In genomic region chr1:40691538-40692428, GRCh38 we compare ENCODE assay signal across 8 cellular contexts. TPM values are rescaled to one million over a fixed set of nuclear protein-coding genes. Genes with fewer than 3 reads are reported as not detected.
DNase-seq lines count a peak whose midpoint lies in the region; ATAC-seq and TF ChIP-seq lines count a peak whose summit lies in the region.

Gene NFYC, plus strand, starts transcription at chr1:40691704. Its CDS starts 47,140 bp downstream, at chr1:40738844.

- whole genome bisulfite sequencing in liver = under 1% methylated on average over 84 of the region's 84 CpGs

- TF ChIP-seq CTCF in C4-2B (conservative IDR thresholded peaks at IDR 0.05) = no peak
- TF ChIP-seq CTCF in liver (IDR thresholded peaks at IDR 0.05; ENCODE audit: low read depth, low read length, missing input control) = no peak

- H3K9me3 ChIP-seq in liver (ENCODE audit: control insufficient read depth in 4 of 4, low read length in 3 of 4) = no peaks in the 10 kb centered on the region

- no peaks in the 10 kb centered on the region for H3K27me3 ChIP-seq in liver (ENCODE audit: control insufficient read depth in 4 of 4, insufficient read depth in 4 of 4, low read length in 3 of 4)

- peak within 1 kb of the TSS; percentile 81 to 95 (median 95) for H3K4me3 ChIP-seq in liver (ENCODE audit: low read depth in 1 of 3, low read length in 3 of 3)

- H3K27ac ChIP-seq in C4-2B (peak within 1 kb of the TSS; percentile 95), liver (ENCODE audit: low read depth in 1 of 2, low read length in 2 of 2) (peak within 1 kb of the TSS; percentile 89 to 99)

- H3K4me1 ChIP-seq in liver (ENCODE audit: control insufficient read depth in 4 of 4, insufficient read depth in 4 of 4, low read length in 3 of 4) = peaks cover 0 to 38% (median 33%) of the 10 kb centered on the region in 4 donors

- ATAC-seq in GM19395 (IDR thresholded peaks at IDR 0.05; ENCODE audit: unreplicated experiment) = peak; percentile 80
- peak; percentile 63 for ATAC-seq in HG03565 (IDR thresholded peaks at IDR 0.05; ENCODE audit: unreplicated experiment)

- TF ChIP-seq RAD21 in liver (IDR thresholded peaks at IDR 0.05) = peak in 1 of 2 donors; percentile 21

- H3K9ac ChIP-seq in liver (ENCODE audit: low read depth in 1 of 2, low read length in 2 of 2) = peak within 1 kb of the TSS; percentile 10 to 96

- DNase-seq in NCI-H82 (lab: John Stamatoyannopoulos, UW) = peak; percentile 100
- peak; percentile 94 to 97 for DNase-seq in activated CD4-positive, alpha-beta T cell treated with anti-CD3 and anti-CD28 coated beads, Interleukin-2, amount 50 U/mL, for 48 hours
- DNase-seq in dermis microvascular lymphatic vessel endothelial cell (ENCODE audit: low read depth in 2 of 2) = peak; percentile 95 to 96
- peak; percentile 96 for DNase-seq in stimulated activated CD4-positive, alpha-beta T cell treated with anti-CD3 and anti-CD28 coated beads, Interleukin-4, amount 100 ng/mL, for 24 hours

- peaks cover 0 to 2% (median 0%) of the 10 kb centered on the region in 4 donors for H3K36me3 ChIP-seq in liver (ENCODE audit: control insufficient read depth in 4 of 4, insufficient read depth in 3 of 4, low read depth in 1 of 4, low read length in 3 of 4)

TF ChIP-seq in liver, 16 proteins besides CTCF, POLR2A, EP300 and RAD21:
- peak; percentile 99 for TF ChIP-seq ZBTB33 (IDR thresholded peaks at IDR 0.05)
- TF ChIP-seq NR2F2 (IDR thresholded peaks at IDR 0.05) = no peak
- TF ChIP-seq TAF1 (conservative IDR thresholded peaks at IDR 0.05) = peak; percentile 58
- no peak for TF ChIP-seq JUND (IDR thresholded peaks at IDR 0.05)
- no peak for TF ChIP-seq MAX (IDR thresholded peaks at IDR 0.05)
- peak in 1 of 2 donors; percentile 18 for TF ChIP-seq HNF4A (conservative IDR thresholded peaks at IDR 0.05)
- peak; percentile 41 for TF ChIP-seq SP1 (IDR thresholded peaks at IDR 0.05)
- TF ChIP-seq FOXA1 (IDR thresholded peaks at IDR 0.05) = no peak
- TF ChIP-seq YY1 (IDR thresholded peaks at IDR 0.05) = peak; percentile 99
- peak; percentile 44 for TF ChIP-seq REST (IDR thresholded peaks at IDR 0.05)
- peak; percentile 1 for TF ChIP-seq HNF4G (IDR thresholded peaks at IDR 0.05)
- no peak for TF ChIP-seq ATF3 (IDR thresholded peaks at IDR 0.05)
- peak in 1 of 2 donors; percentile 24 for TF ChIP-seq EGR1 (IDR thresholded peaks at IDR 0.05; ENCODE audit: low read depth in 2 of 2)
- TF ChIP-seq RXRA (IDR thresholded peaks at IDR 0.05) = peak; percentile 28 to 60
- TF ChIP-seq GABPA (IDR thresholded peaks at IDR 0.05 in 1 of 2, conservative IDR thresholded peaks at IDR 0.05 in 1 of 2) = peak in 1 of 2 donors; percentile 38
- TF ChIP-seq FOXA2 (IDR thresholded peaks at IDR 0.05) = no peak

RNA-seq across cellular contexts. Expression of gene NFYC, which starts in this region (rescaled TPM):
- 13.0 and 18.6 TPM in 2 replicates for total RNA-seq in dermis microvascular lymphatic vessel endothelial cell
- total RNA-seq in liver = 10 to 100 TPM; 27.4 to 28.1 TPM
- 10 to 100 TPM; 18.3 to 26.3 TPM for polyA plus RNA-seq in liver

Comparison
In these comparisons a context has a peak if more than half of its experiments do, and no peak if none do; other contexts are left out.
1. Peak in every context shown above with its lines: DNase-seq, ATAC-seq, H3K4me3 ChIP-seq and H3K27ac ChIP-seq.